Comparison of ENCODE assay signal across 1 cellular context in the genomic region with DNA sequence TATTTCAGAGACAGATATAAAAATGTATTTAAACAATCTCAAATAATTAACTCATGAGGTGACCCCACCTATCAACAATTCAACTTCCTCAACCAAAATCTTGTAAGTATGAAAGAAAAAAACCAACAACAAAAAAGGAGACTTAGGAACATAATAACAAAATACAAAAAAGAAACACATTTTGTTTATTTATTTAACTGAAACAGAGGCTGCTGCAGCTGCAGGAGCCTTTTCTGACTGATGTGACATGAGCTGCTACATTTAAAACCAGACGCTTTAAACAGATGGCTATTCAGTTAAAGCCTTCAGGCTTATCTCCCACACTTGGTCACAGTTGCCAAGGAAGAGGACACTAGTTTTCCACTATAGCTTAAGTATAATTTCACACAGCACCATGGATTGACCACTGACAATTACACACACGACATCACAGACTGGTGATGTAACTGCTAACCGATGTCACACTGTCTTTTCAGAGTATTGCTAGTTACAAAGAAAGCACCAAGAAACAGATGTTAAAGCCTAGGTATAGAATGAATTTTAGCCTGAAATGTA.
A peak's percentile ranks its signal among the peaks of the same experiment; 100 is the strongest.
TF ChIP-seq lines count a peak whose summit lies in the region.

No MANE protein-coding gene starts in this region.

TF ChIP-seq in SK-N-SH treated with all-trans-retinoic acid at 6 μM for 48 hours, 23 proteins besides CTCF, POLR2A, EP300 and RAD21 (continued from another document):
- TF ChIP-seq TSHZ2 (CRISPR knock-in tag; IDR thresholded peaks at IDR 0.05) (peak; percentile 85; the same call in 1 of the 2 replicates), ZNF565 (CRISPR knock-in tag; conservative IDR thresholded peaks at IDR 0.05; ENCODE audit: low read depth) (no peak), PPARA (CRISPR knock-in tag; IDR thresholded peaks at IDR 0.05; ENCODE audit: borderline replicate concordance) (no peak)
- TF ChIP-seq, protein P1, sequence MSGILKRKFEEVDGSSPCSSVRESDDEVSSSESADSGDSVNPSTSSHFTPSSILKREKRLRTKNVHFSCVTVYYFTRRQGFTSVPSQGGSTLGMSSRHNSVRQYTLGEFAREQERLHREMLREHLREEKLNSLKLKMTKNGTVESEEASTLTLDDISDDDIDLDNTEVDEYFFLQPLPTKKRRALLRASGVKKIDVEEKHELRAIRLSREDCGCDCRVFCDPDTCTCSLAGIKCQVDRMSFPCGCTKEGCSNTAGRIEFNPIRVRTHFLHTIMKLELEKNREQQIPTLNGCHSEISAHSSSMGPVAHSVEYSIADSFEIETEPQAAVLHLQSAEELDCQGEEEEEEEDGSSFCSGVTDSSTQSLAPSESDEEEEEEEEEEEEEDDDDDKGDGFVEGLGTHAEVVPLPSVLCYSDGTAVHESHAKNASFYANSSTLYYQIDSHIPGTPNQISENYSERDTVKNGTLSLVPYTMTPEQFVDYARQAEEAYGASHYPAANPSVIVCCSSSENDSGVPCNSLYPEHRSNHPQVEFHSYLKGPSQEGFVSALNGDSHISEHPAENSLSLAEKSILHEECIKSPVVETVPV (CRISPR knock-in tag; IDR thresholded peaks at IDR 0.05) = no peak
